9 cellular contexts compared by ENCODE assay signal in the genomic region with DNA sequence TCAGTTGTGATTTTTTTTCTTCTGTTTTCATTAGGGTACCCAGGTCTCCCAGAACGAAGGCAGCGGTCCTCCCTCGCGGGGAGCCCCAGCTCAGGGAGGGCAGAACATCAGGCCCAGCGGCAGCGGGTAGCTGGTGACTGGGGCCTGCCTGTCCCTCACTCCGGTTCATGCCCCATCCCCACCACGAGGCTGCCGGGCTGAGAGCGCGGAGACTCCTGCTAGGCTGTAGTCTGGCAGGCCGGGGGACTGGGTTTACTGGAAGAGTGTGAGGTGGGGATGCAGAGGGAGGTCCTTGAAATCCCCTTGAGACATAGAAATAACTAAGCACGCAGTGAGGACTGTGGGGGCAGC. TPM values are rescaled to one million over a fixed set of nuclear protein-coding genes. Genes with fewer than 3 reads are reported as not detected.
DNase-seq lines count a peak whose midpoint lies in the region; ATAC-seq lines count a peak whose summit lies in the region.
"Had no signal": no experiment of that assay in that cellular context is flagged by ENCODE, and none has a peak within 500 bp of the region (broad histone marks: within the 10 kb centered on the region; RNA-seq: fewer than 3 reads in every experiment).

No MANE protein-coding gene starts in this region.

- H3K9ac ChIP-seq in stomach smooth muscle (ENCODE audit: low read length in 2 of 2) = peak overlapping the region in 1 of 2 donors; percentile 25

- H3K4me3 ChIP-seq in stomach smooth muscle (ENCODE audit: low read length in 2 of 2) = peak overlapping the region; percentile 38 to 57

- no peaks in the 10 kb centered on the region for H3K36me3 Mint-ChIP-seq in T-helper 2 cell treated with Interferon-gamma antibody and Interleukin-4, amounts not matched to agents 5 μg/mL and 100 μg/mL, for 36 hours (ENCODE audit: low read depth)
- H3K36me3 Mint-ChIP-seq: activated CD4-positive, alpha-beta memory T cell treated with anti-CD3 and anti-CD28 coated beads for 36 hours had no signal

- peaks cover 6% of the 10 kb centered on the region for H3K4me1 Mint-ChIP-seq in T-helper 2 cell treated with Interferon-gamma antibody and Interleukin-4, amounts not matched to agents 5 μg/mL and 100 μg/mL, for 36 hours (ENCODE audit: low read depth)

- H3K9me3 Mint-ChIP-seq in T-helper 2 cell treated with Interferon-gamma antibody and Interleukin-4, amounts not matched to agents 5 μg/mL and 100 μg/mL, for 36 hours = no peaks in the 10 kb centered on the region
- H3K9me3 Mint-ChIP-seq: activated CD4-positive, alpha-beta memory T cell treated with anti-CD3 and anti-CD28 coated beads for 36 hours had no signal

- no peaks in the 10 kb centered on the region for H3K9me3 ChIP-seq in stomach smooth muscle (ENCODE audit: control insufficient read depth in 2 of 2, low read length in 2 of 2)

- no peak overlapping the region for H3K27ac Mint-ChIP-seq in T-helper 2 cell treated with Interferon-gamma antibody and Interleukin-4, amounts not matched to agents 5 μg/mL and 100 μg/mL, for 36 hours
- H3K27ac Mint-ChIP-seq: activated CD4-positive, alpha-beta memory T cell treated with anti-CD3 and anti-CD28 coated beads for 36 hours had no signal

- ATAC-seq in left ventricle myocardium superior (peak; percentile 42), GM21381 (IDR thresholded peaks at IDR 0.05; ENCODE audit: unreplicated experiment) (no peak)

- H3K4me1 ChIP-seq in stomach smooth muscle (ENCODE audit: control insufficient read depth, insufficient read depth, low read length) = peaks cover 4% of the 10 kb centered on the region

- H3K27me3 Mint-ChIP-seq in T-helper 2 cell treated with Interferon-gamma antibody and Interleukin-4, amounts not matched to agents 5 μg/mL and 100 μg/mL, for 36 hours (ENCODE audit: low read depth) = peaks cover 19% of the 10 kb centered on the region

- no peaks in the 10 kb centered on the region for H3K36me3 ChIP-seq in stomach smooth muscle (ENCODE audit: control insufficient read depth in 2 of 2, insufficient read depth in 2 of 2, low read length in 2 of 2)

- intact Hi-C loops in left ventricle myocardium superior (cut with micrococcal nuclease) = loop anchor here (5.0 kb wide), 1 partner anchor 284 kb away; no protein-coding TSS in a partner anchor

- H3K27ac ChIP-seq in stomach smooth muscle (ENCODE audit: low read length) = no peak overlapping the region

- peak overlapping the region; percentile 57 for H3K4me3 Mint-ChIP-seq in T-helper 2 cell treated with Interferon-gamma antibody and Interleukin-4, amounts not matched to agents 5 μg/mL and 100 μg/mL, for 36 hours
- H3K4me3 Mint-ChIP-seq: activated CD4-positive, alpha-beta memory T cell treated with anti-CD3 and anti-CD28 coated beads for 36 hours had no signal

- peaks cover 5 to 11% of the 10 kb centered on the region in 2 donors for H3K27me3 ChIP-seq in stomach smooth muscle (ENCODE audit: control insufficient read depth in 1 of 2, insufficient read depth in 2 of 2, low read length in 2 of 2)

- DNase-seq in T-helper 2 cell treated with Interferon-gamma antibody and Interleukin-4, amounts not matched to agents 5 μg/mL and 100 μg/mL, for 36 hours (ENCODE audit: low spot score) = no peak
- DNase-seq in T-helper 2 cell = no peak
- DNase-seq in NCI-H2227 treated with DMSO at 0.1 percent for 48 hours (lab: John Stamatoyannopoulos, UW) = peak; percentile 68
- DNase-seq in left ventricle myocardium superior = peak; percentile 25
- DNase-seq in activated gamma-delta T cell (lab: John Stamatoyannopoulos, UW) = no peak
- DNase-seq in DMS 273 (lab: John Stamatoyannopoulos, UW; ENCODE audit: unreplicated experiment) = no peak

RNA-seq across cellular contexts. Expression of gene BRINP2, which starts 10.5 kb away (rescaled TPM):
- 0.55 TPM for total RNA-seq in left ventricle myocardium superior
- total RNA-seq: activated CD4-positive, alpha-beta memory T cell treated with anti-CD3 and anti-CD28 coated beads for 36 hours had no signal

RNA-seq across cellular contexts. Expression of gene ASTN1, which starts 16.7 kb away (rescaled TPM):
- 0.22 TPM for total RNA-seq in left ventricle myocardium superior
- total RNA-seq: activated CD4-positive, alpha-beta memory T cell treated with anti-CD3 and anti-CD28 coated beads for 36 hours had no signal

Comparison
In these comparisons a context has a peak if more than half of its experiments do, and no peak if none do; other contexts are left out.
1. DNase-seq: peak in NCI-H2227 treated with DMSO at 0.1 percent for 48 hours (single experiment) and left ventricle myocardium superior (single experiment); none in T-helper 2 cell treated with Interferon-gamma antibody and Interleukin-4, amounts not matched to agents 5 μg/mL and 100 μg/mL, for 36 hours (single experiment), T-helper 2 cell (0 of 5), activated gamma-delta T cell (single experiment) and DMS 273 (single experiment).